In genomic region chr6:105608711-105609374, GRCh38 we compare ENCODE assay signal across 1 cellular context.
TF ChIP-seq lines count a peak whose summit lies in the region.

No MANE protein-coding gene starts in this region.

TF ChIP-seq in GM23338, 12 proteins besides CTCF, POLR2A, EP300 and RAD21 (continued from another document):
- no peak for TF ChIP-seq REST (IDR thresholded peaks at IDR 0.05; ENCODE audit: unreplicated experiment)
- no peak for TF ChIP-seq CREB1 (CRISPR knock-in tag; IDR thresholded peaks at IDR 0.05; ENCODE audit: low read depth)
- TF ChIP-seq EZH2phosphoT487 (IDR thresholded peaks at IDR 0.05; ENCODE audit: unreplicated experiment) = no peak
- TF ChIP-seq POLR2AphosphoS5 (IDR thresholded peaks at IDR 0.05; ENCODE audit: low read depth) = no peak
- no peak for TF ChIP-seq EZH2 (IDR thresholded peaks at IDR 0.05; ENCODE audit: low read depth, unreplicated experiment)
- TF ChIP-seq STAT1 (IDR thresholded peaks at IDR 0.05; ENCODE audit: unreplicated experiment) = no peak
- TF ChIP-seq ZNF114 (CRISPR knock-in tag; IDR thresholded peaks at IDR 0.05) = no peak
- no peak for TF ChIP-seq ETS1 (IDR thresholded peaks at IDR 0.05)
- no peak for TF ChIP-seq ZNF331 (CRISPR knock-in tag; IDR thresholded peaks at IDR 0.05; ENCODE audit: low read depth)
- TF ChIP-seq NANOG (IDR thresholded peaks at IDR 0.05; ENCODE audit: borderline replicate concordance) = no peak
- TF ChIP-seq ZNF462 (CRISPR knock-in tag; IDR thresholded peaks at IDR 0.05) = no peak
